In genomic region chr16:1983053-1983543, GRCh38 we compare ENCODE assay signal across 8 cellular contexts. TPM values are rescaled to one million over a fixed set of nuclear protein-coding genes. Genes with fewer than 3 reads are reported as not detected.
DNase-seq lines count a peak whose midpoint lies in the region; ATAC-seq, FAIRE-seq and TF ChIP-seq lines count a peak whose summit lies in the region.

No MANE protein-coding gene starts in this region.

- in situ Hi-C loops in mammary epithelial cell (cut with MboI; ENCODE audit: low sequenced_read_pairs in 2 of 2), result no loop called here

- no peak overlapping the region for H3K9ac ChIP-seq in HUES6 (ENCODE audit: low read length)
- no peak overlapping the region for H3K9ac ChIP-seq in mammary epithelial cell (ENCODE audit: insufficient read depth, low read length)

- H3K4me1 ChIP-seq in HUES6 (ENCODE audit: control insufficient read depth, insufficient read depth, low read length), result peaks cover 34% of the 10 kb centered on the region
- H3K4me1 ChIP-seq in mammary epithelial cell (ENCODE audit: insufficient read depth, low read length), result peaks cover 42% of the 10 kb centered on the region
- peaks cover 15 to 25% of the 10 kb centered on the region in 2 donors for H3K4me1 ChIP-seq in muscle layer of duodenum (ENCODE audit: control insufficient read depth in 1 of 2, insufficient read depth in 2 of 2, low read length in 2 of 2)

- FAIRE-seq in RCC 7860 (lab: Jason Lieb, UNC), result no peak

- WGBS in mammary epithelial cell (ENCODE audit: low coverage, missing lambda C conversion rate), result 61% methylated on average over 15 of the region's 18 CpGs

- ATAC-seq in GM21786 (IDR thresholded peaks at IDR 0.05; ENCODE audit: unreplicated experiment) (no peak), HG02938 (IDR thresholded peaks at IDR 0.05; ENCODE audit: unreplicated experiment) (no peak)

- peak overlapping the region; percentile 99 for H3K4me2 ChIP-seq in mammary epithelial cell (ENCODE audit: insufficient read depth, low read depth, low read length)

- H3K4me3 ChIP-seq in HUES6 (ENCODE audit: low read depth, low read length) (peak overlapping the region; percentile 63), mammary epithelial cell (replicated peaks in 1 of 3; ENCODE audit: insufficient read depth in 1 of 3, low read depth in 2 of 3, low read length in 3 of 3) (peak overlapping the region in 2 of 3 experiments; percentile 56 to 69), muscle layer of duodenum (ENCODE audit: low read depth in 1 of 2, low read length in 2 of 2) (peak overlapping the region; percentile 33 to 83)

- H3K36me3 ChIP-seq in HUES6 (ENCODE audit: control insufficient read depth, insufficient read depth, low read length) (peaks cover 16% of the 10 kb centered on the region), mammary epithelial cell (ENCODE audit: insufficient read depth, low read length) (peaks cover 4% of the 10 kb centered on the region), muscle layer of duodenum (ENCODE audit: control insufficient read depth in 1 of 2, insufficient read depth in 2 of 2, low read length in 2 of 2) (peaks cover 9 to 30% of the 10 kb centered on the region in 2 donors)

- TF ChIP-seq CTCF in 22Rv1 (IDR thresholded peaks at IDR 0.05), result no peak
- no peak for TF ChIP-seq CTCF in mammary epithelial cell (conservative IDR thresholded peaks at IDR 0.05 in 1 of 2, IDR thresholded peaks at IDR 0.05 in 1 of 2; ENCODE audit: extremely low read depth in 1 of 2, insufficient read depth in 1 of 2, low read depth in 1 of 2, low read length in 2 of 2)

- dilution Hi-C loops in mammary epithelial cell (cut with HindIII; ENCODE audit: low sequenced_read_pairs), result loop anchor here (10.0 kb wide), 1 partner anchor 92 kb away; no protein-coding TSS in a partner anchor

- CTCF ChIA-PET in mammary epithelial cell (lab: Charles Lee; ENCODE audit: low non-redundant PET), result no interaction called here

- no peak for DNase-seq in mammary epithelial cell
- DNase-seq in OCI-M2 (lab: John Stamatoyannopoulos, UW; ENCODE audit: unreplicated experiment), result no peak
- DNase-seq in RCC 7860 (ENCODE audit: low spot score), result no peak

- H3K27me3 ChIP-seq in HUES6 (ENCODE audit: control insufficient read depth, insufficient read depth, low read length) (peaks cover 46% of the 10 kb centered on the region), mammary epithelial cell (ENCODE audit: insufficient read depth, low read length) (no peaks in the 10 kb centered on the region), muscle layer of duodenum (ENCODE audit: low read depth, low read length) (peaks cover 28% of the 10 kb centered on the region)

- H3K27ac ChIP-seq in 22Rv1 (peak overlapping the region; percentile 96), HUES6 (ENCODE audit: low read depth, low read length) (no peak overlapping the region), mammary epithelial cell (ENCODE audit: insufficient read depth, low read depth, low read length) (no peak overlapping the region), muscle layer of duodenum (ENCODE audit: low read length) (no peak overlapping the region)

- peaks cover 15% of the 10 kb centered on the region for H3K79me2 ChIP-seq in mammary epithelial cell (ENCODE audit: insufficient read depth, low read length)

- no peaks in the 10 kb centered on the region for H3K9me3 ChIP-seq in HUES6 (ENCODE audit: control insufficient read depth, insufficient read depth, low read depth, low read length)
- no peaks in the 10 kb centered on the region for H3K9me3 ChIP-seq in mammary epithelial cell (replicated peaks; ENCODE audit: insufficient read depth, low read length)
- H3K9me3 ChIP-seq in muscle layer of duodenum (ENCODE audit: control insufficient read depth in 1 of 2, low read length in 2 of 2), result no peaks in the 10 kb centered on the region

- H2AFZ ChIP-seq in mammary epithelial cell (ENCODE audit: low read depth, low read length), result peak overlapping the region; percentile 76

- intact Hi-C loops in mammary epithelial cell (cut with micrococcal nuclease), result no loop called here

- no TSS peak for BruUV-seq in mammary epithelial cell (replicated peaks; lab: Mats Ljungman, UMichigan)

- no peaks in the 10 kb centered on the region for H4K20me1 ChIP-seq in mammary epithelial cell (ENCODE audit: insufficient read depth, low read length)

RNA-seq across cellular contexts. Expression of gene GFER, which starts 0.9 kb away (rescaled TPM):
- total RNA-seq in mammary epithelial cell, result 10 to 100 TPM in 1 of 2 donors, 1 to 10 TPM in 1; 6.5 to 30.7 TPM
- polyA plus RNA-seq in mammary epithelial cell, result 12.6 TPM
- polyA minus RNA-seq in mammary epithelial cell, result 0.83 TPM

RNA-seq across cellular contexts. Expression of gene NOXO1, which starts 1.8 kb away (rescaled TPM):
- total RNA-seq in mammary epithelial cell, result 1 to 10 TPM in 1 of 2 donors, not detected in 1; 3.1 TPM
- 0.52 TPM for polyA plus RNA-seq in mammary epithelial cell
- not detected for polyA minus RNA-seq in mammary epithelial cell

RNA-seq across cellular contexts. Expression of gene SYNGR3, which starts 6.7 kb away (rescaled TPM):
- 1 to 10 TPM in 1 of 2 donors, under 1 TPM in 1; 0.17 to 3.6 TPM for total RNA-seq in mammary epithelial cell
- 0.33 TPM for polyA plus RNA-seq in mammary epithelial cell
- not detected for polyA minus RNA-seq in mammary epithelial cell

RNA-seq across cellular contexts. Expression of gene TBL3, which starts 11.2 kb away (rescaled TPM):
- 10 to 100 TPM; 33.2 to 46.5 TPM for total RNA-seq in mammary epithelial cell
- polyA plus RNA-seq in mammary epithelial cell, result 65.9 TPM
- polyA minus RNA-seq in mammary epithelial cell, result 30.4 TPM

RNA-seq across cellular contexts. Expression of gene RNF151, which starts 16.4 kb away (rescaled TPM):
- not detected for total RNA-seq in mammary epithelial cell
- polyA plus RNA-seq in mammary epithelial cell, result 0.08 TPM
- polyA minus RNA-seq in mammary epithelial cell, result not detected
